ENCODE assay signal across 8 cellular contexts in genomic region chr1:179026813-179027664, GRCh38. TPM values are rescaled to one million over a fixed set of nuclear protein-coding genes. Genes with fewer than 3 reads are reported as not detected.
DNase-seq lines count a peak whose midpoint lies in the region; ATAC-seq and TF ChIP-seq lines count a peak whose summit lies in the region.

No MANE protein-coding gene starts in this region.

- peak; percentile 67 for DNase-seq in HT-29 (ENCODE audit: low spot score)
- no peak for DNase-seq in cardiac fibroblast (ENCODE audit: low read depth in 2 of 2)
- DNase-seq in posterior cingulate gyrus = no peak
- no peak for DNase-seq in NCI-H187 (lab: John Stamatoyannopoulos, UW)
- DNase-seq in foreskin melanocyte = no peak

- peaks cover 14% of the 10 kb centered on the region for H3K4me1 ChIP-seq in ACC112 (ENCODE audit: control insufficient read depth, insufficient read depth, low read length, unreplicated experiment)
- peaks cover 29 to 36% of the 10 kb centered on the region in 2 donors for H3K4me1 ChIP-seq in mucosa of rectum (ENCODE audit: control insufficient read depth in 2 of 2, insufficient read depth in 2 of 2, low read length in 2 of 2)

- intact Hi-C loops in posterior cingulate gyrus (cut with DNase I) = loop anchor here (10.0 kb wide), 1 partner anchor 48 kb away; no protein-coding TSS in a partner anchor

- H3K36me3 ChIP-seq in ACC112 (ENCODE audit: insufficient read depth, low read length) = no peaks in the 10 kb centered on the region
- no peaks in the 10 kb centered on the region for H3K36me3 ChIP-seq in mucosa of rectum (ENCODE audit: control insufficient read depth in 2 of 2, insufficient read depth in 2 of 2, low read length in 2 of 2)

- H3K79me2 ChIP-seq in ACC112 (ENCODE audit: control insufficient read depth, insufficient read depth, low read length, unreplicated experiment) = peaks cover 44% of the 10 kb centered on the region

- ATAC-seq in HG03342 (IDR thresholded peaks at IDR 0.05; ENCODE audit: unreplicated experiment) = no peak

- no peaks in the 10 kb centered on the region for H3K9me3 ChIP-seq in mucosa of rectum (ENCODE audit: control insufficient read depth in 2 of 2, low read length in 2 of 2)

- peak overlapping the region; percentile 71 for H3K27ac ChIP-seq in ACC112 (ENCODE audit: low read depth, low read length)
- peak overlapping the region; percentile 95 to 97 for H3K27ac ChIP-seq in mucosa of rectum (ENCODE audit: low read depth in 2 of 2, low read length in 2 of 2)

- H3K4me3 ChIP-seq in ACC112 (ENCODE audit: low read depth, low read length) (peak overlapping the region; percentile 91), cardiac fibroblast (replicated peaks in 1 of 2; ENCODE audit: low read depth in 2 of 2, low read length in 2 of 2) (peak overlapping the region; percentile 78 to 80), mucosa of rectum (ENCODE audit: low read length in 2 of 2) (peak overlapping the region; percentile 84 to 93)

- peak overlapping the region; percentile 44 for H2AFZ ChIP-seq in ACC112 (ENCODE audit: low read length, unreplicated experiment)

- TF ChIP-seq CTCF in cardiac fibroblast (IDR thresholded peaks at IDR 0.05; ENCODE audit: low read depth, low read length) = no peak

- H3K9ac ChIP-seq in mucosa of rectum (ENCODE audit: low read depth in 1 of 2, low read length in 2 of 2) = peak overlapping the region; percentile 92 to 97

- H3K27me3 ChIP-seq in ACC112 (ENCODE audit: insufficient read depth, low read length) (no peaks in the 10 kb centered on the region), mucosa of rectum (ENCODE audit: control insufficient read depth in 2 of 2, insufficient read depth in 2 of 2, low read length in 2 of 2) (no peaks in the 10 kb centered on the region)

RNA-seq across cellular contexts. Expression of gene FAM20B, which starts 1.3 kb away (rescaled TPM):
- total RNA-seq in HT-29 (2014; rRNA removed; shearing (Covaris generic)) = 20.1 and 25.0 TPM in 2 replicates

RNA-seq across cellular contexts. Expression of gene TOR3A, which starts 54.8 kb away (rescaled TPM):
- total RNA-seq in HT-29 (2014; rRNA removed; shearing (Covaris generic)) = 36.9 and 41.8 TPM in 2 replicates
